ENCODE assay signal across 8 cellular contexts in the genomic region with DNA sequence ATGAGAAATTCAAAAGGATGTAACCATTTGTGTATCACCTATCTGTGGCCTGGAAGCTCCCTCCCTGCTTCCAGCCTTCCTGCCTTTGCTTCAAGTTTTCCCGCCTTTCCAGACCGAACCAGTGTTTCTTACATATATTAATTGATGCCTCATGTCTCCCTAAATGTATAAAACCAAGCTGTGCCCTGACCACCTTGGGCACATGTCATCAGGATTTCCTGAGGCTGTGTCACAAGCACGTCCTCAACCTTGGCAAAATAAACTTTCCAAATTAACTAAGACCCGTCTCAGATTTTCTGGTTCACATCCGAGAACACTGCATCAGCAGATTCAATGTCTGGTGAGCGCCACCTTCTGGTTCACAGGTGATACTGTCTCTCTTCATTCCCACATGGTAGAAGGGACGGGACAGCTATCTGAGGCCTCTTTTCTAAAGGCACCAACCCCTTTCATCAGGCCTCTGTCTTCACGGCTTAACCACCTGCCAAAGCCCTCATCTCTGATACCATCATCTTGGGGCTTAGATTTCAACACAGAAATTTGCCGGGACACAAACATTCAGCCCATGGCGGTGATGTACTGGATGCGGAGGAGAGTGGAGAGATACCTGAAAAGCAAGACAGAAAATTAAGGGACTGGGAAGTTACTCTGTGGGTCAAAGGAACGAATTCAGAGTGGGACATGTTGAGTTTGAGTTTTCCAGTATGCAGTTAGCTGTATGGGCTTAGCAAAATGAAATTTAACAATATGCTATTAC. TPM values are rescaled to one million over a fixed set of nuclear protein-coding genes. Genes with fewer than 3 reads are reported as not detected.
A peak's percentile ranks its signal among the peaks of the same experiment; 100 is the strongest.
DNase-seq lines count a peak whose midpoint lies in the region; ATAC-seq, FAIRE-seq and TF ChIP-seq lines count a peak whose summit lies in the region.

No MANE protein-coding gene starts in this region.

- no peak overlapping the region for H2AFZ ChIP-seq in K562 (ENCODE audit: low read depth, low read length)

- no peaks in the 10 kb centered on the region for H3K9me1 ChIP-seq in K562 (ENCODE audit: control insufficient read depth, insufficient read depth, low read length)

- TF ChIP-seq POLR2A in K562 (conservative IDR thresholded peaks at IDR 0.05) = no peak

- intact Hi-C loops in K562 (cut with micrococcal nuclease) = loop anchor here (1.0 kb wide), 1 partner anchor 32 kb away; no protein-coding TSS in a partner anchor

- no peaks in the 10 kb centered on the region for H4K20me1 ChIP-seq in K562 (replicated peaks; ENCODE audit: control insufficient read depth, insufficient read depth, low read length)

- peak; percentile 80 for TF ChIP-seq CTCF in AG09319 (IDR thresholded peaks at IDR 0.05; ENCODE audit: low read depth, low read length)
- peak; percentile 81 for TF ChIP-seq CTCF in GM13977 (IDR thresholded peaks at IDR 0.05; ENCODE audit: extremely low read depth, insufficient read depth, missing control alignments)
- TF ChIP-seq CTCF in K562 (IDR thresholded peaks at IDR 0.05 in 2 of 3, conservative IDR thresholded peaks at IDR 0.05 in 1 of 3; ENCODE audit: insufficient read depth in 2 of 3, low read depth in 1 of 3, low read length in 3 of 3) = peak; percentile 65 to 75 (median 70)

- FAIRE-seq in K562 (lab: Jason Lieb, UNC) = peak; percentile 70

- H3K27me3 ChIP-seq in SJCRH30 (0 out of 2 replicates have a peak, but pooled peaks cover 3% of the 10 kb centered on the region), K562 (ENCODE audit: control insufficient read depth in 2 of 2, insufficient read depth in 2 of 2, low read length in 2 of 2) (peaks cover 6 to 30% of the 10 kb centered on the region in 2 experiments; a peak in 4 of 5 replicates), iPS DF 6.9 (ENCODE audit: control insufficient read depth, insufficient read depth, low read length) (no peaks in the 10 kb centered on the region)

- H3K4me2 ChIP-seq in K562 (ENCODE audit: insufficient read depth, low read length) = no peak overlapping the region

- no peaks in the 10 kb centered on the region for H3K4me1 ChIP-seq in SJCRH30
- no peaks in the 10 kb centered on the region for H3K4me1 ChIP-seq in K562 (replicated peaks in 1 of 2; ENCODE audit: control insufficient read depth in 2 of 2, insufficient read depth in 2 of 2, low read length in 2 of 2)
- H3K4me1 ChIP-seq in iPS DF 6.9 (ENCODE audit: control insufficient read depth, insufficient read depth, low read length) = no peaks in the 10 kb centered on the region

- peak; percentile 38 for DNase-seq in AG09319 (ENCODE audit: extremely low read depth, low read depth)
- DNase-seq in GM13977 (ENCODE audit: low spot score) = peak; percentile 67
- peak; percentile 11 for DNase-seq in KG1 (lab: John Stamatoyannopoulos, UW)
- DNase-seq in SJCRH30 = peak; percentile 44 to 79
- DNase-seq in K562 (ENCODE audit: extremely low read depth in 1 of 4, low spot score in 3 of 4) = peak; percentile 17 to 66 (median 30)
- peak; percentile 70 for DNase-seq in iPS DF 6.9 (ENCODE audit: low read depth, low spot score)
- peak; percentile 13 to 26 for DNase-seq in stimulated activated CD4-positive, alpha-beta T cell treated with anti-CD3 and anti-CD28 coated beads, Interleukin-12 subunit alpha, Interleukin-12 subunit beta, amount 100 ng/mL, for 24 hours (ENCODE audit: low read depth in 2 of 2)

- H3K9ac ChIP-seq in K562 (ENCODE audit: insufficient read depth in 1 of 2, low read depth in 2 of 2, low read length in 2 of 2) = no peak overlapping the region

- POLR2A ChIA-PET in K562 (lab: Yijun Ruan, JAX) = interaction anchor here (0.8 kb wide), 1 partner anchor 36 kb away, joined by 4 read pairs; no protein-coding TSS in a partner anchor

- in situ Hi-C loops in GM13977 (cut with MboI; ENCODE audit: low pct_unique_long_range_greater_than_20kb, low sequenced_read_pairs, unreplicated experiment) (no loop called here), K562 (cut with MboI) (no loop called here)

- no peak overlapping the region for H3K4me3 ChIP-seq in SJCRH30
- H3K4me3 ChIP-seq in K562 = no peak overlapping the region
- H3K4me3 ChIP-seq in iPS DF 6.9 (ENCODE audit: low read length) = no peak overlapping the region

- no peaks in the 10 kb centered on the region for H3K9me3 ChIP-seq in SJCRH30 (replicated peaks)
- H3K9me3 ChIP-seq in K562 (replicated peaks; ENCODE audit: control insufficient read depth, insufficient read depth, low read depth, low read length) = no peaks in the 10 kb centered on the region
- H3K9me3 ChIP-seq in iPS DF 6.9 (ENCODE audit: control insufficient read depth, insufficient read depth, low read length) = no peaks in the 10 kb centered on the region

- TF ChIP-seq EP300 in K562 (IDR thresholded peaks at IDR 0.05; ENCODE audit: low read length) = no peak

- H3K36me3 ChIP-seq in SJCRH30 = no peaks in the 10 kb centered on the region
- no peaks in the 10 kb centered on the region for H3K36me3 ChIP-seq in K562 (ENCODE audit: control insufficient read depth, insufficient read depth, low read length)
- no peaks in the 10 kb centered on the region for H3K36me3 ChIP-seq in iPS DF 6.9 (ENCODE audit: control insufficient read depth, insufficient read depth, low read length)

- H3K27ac ChIP-seq in SJCRH30 (no peak overlapping the region), K562 (ENCODE audit: extremely low read depth, low read depth, low read length) (no peak overlapping the region), iPS DF 6.9 (ENCODE audit: low read length) (no peak overlapping the region)

- ATAC-seq in K562 = peak; percentile 90
- ATAC-seq in GM18511 (IDR thresholded peaks at IDR 0.05; ENCODE audit: unreplicated experiment) = no peak

- BruUV-seq in K562 (replicated peaks; lab: Mats Ljungman, UMichigan) = no TSS peak

- 25% methylated on average over 12 of the region's 12 CpGs for WGBS in K562 (ENCODE audit: insufficient coverage, low coverage, missing lambda C conversion rate)
- WGBS in iPS DF 6.9 (ENCODE audit: insufficient coverage, insufficient read length) = no CpG with 5 or more reads among the region's 12 CpGs

- TF ChIP-seq RAD21 in K562 (CRISPR knock-in tag; conservative IDR thresholded peaks at IDR 0.05 in 1 of 2, IDR thresholded peaks at IDR 0.05 in 1 of 2) = peak; percentile 27 to 72; a peak in 3 of 4 replicates

- no peaks in the 10 kb centered on the region for H3K79me2 ChIP-seq in K562 (ENCODE audit: control insufficient read depth, insufficient read depth, low read length)

- CTCF ChIA-PET in K562 (lab: Yijun Ruan, JAX; ENCODE audit: low intra/inter-chr PET ratio) = interaction anchor here (1.1 to 1.2 kb wide), 2 partner anchors 32 to 42 kb away, joined by 3 read pairs; no protein-coding TSS in a partner anchor

TF ChIP-seq in K562, 482 proteins besides CTCF, POLR2A, EP300 and RAD21 (continues in another document):
- no peak for TF ChIP-seq BRF2 (IDR thresholded peaks at IDR 0.05; ENCODE audit: borderline replicate concordance, insufficient read depth, insufficient read length)
- TF ChIP-seq MCM3 (IDR thresholded peaks at IDR 0.05) = no peak
- 0 out of 2 replicates have a peak, but pooled peaks have one; percentile 37 for TF ChIP-seq SMC3 (conservative IDR thresholded peaks at IDR 0.05; ENCODE audit: insufficient read depth, low read depth, low read length)

RNA-seq across cellular contexts. Expression of gene PABPC3, which starts 58.7 kb away (rescaled TPM):
- 0.10 and 0.14 TPM in 2 replicates for total RNA-seq in SJCRH30 (2014; rRNA removed; shearing (Covaris generic))
- 0.46 TPM in 1 of 2 replicates, not detected in the other for total RNA-seq in K562 (2011; cell fraction: chromatin; rRNA removed; ENCODE audit: low replicate concordance)
- not detected in 2 replicates for total RNA-seq in K562 (2011; cell fraction: nucleolus; rRNA removed)
- total RNA-seq in K562 (2011; cell fraction: nucleoplasm; rRNA removed) = 0.15 TPM in 1 of 2 replicates, not detected in the other
- total RNA-seq in K562 (2014; rRNA removed) = 0.04 and 0.05 TPM in 2 replicates
- 0.25 and 0.26 TPM in 2 replicates for total RNA-seq in K562 (2014; rRNA removed; fragmentation: Illumina TruSeq; extraction: Trizol)
- total RNA-seq in K562 (2015; rRNA removed; fragmentation: Illumina TruSeq; extraction: Trizol) = 0.07 and 0.08 TPM in 2 replicates
- 0.18 and 0.29 TPM in 2 replicates for total RNA-seq in K562 (2021)
- 0.41 and 0.49 TPM in 2 replicates for polyA plus RNA-seq in K562 (2011; rRNA removed)
- polyA plus RNA-seq in K562 (2011; cell fraction: cytosol; rRNA removed) = 0.10 and 0.13 TPM in 2 replicates
- 0.03 and 0.10 TPM in 2 replicates for polyA plus RNA-seq in K562 (2011; cell fraction: nucleus; rRNA removed)
- polyA plus RNA-seq in K562 (2012) = 0.42 and 0.51 TPM in 2 replicates
- 0.64 and 0.80 TPM in 2 replicates for polyA plus RNA-seq in K562 (2014; fragmentation: Illumina TruSeq; extraction: Trizol)
- under 1 TPM; 0.18 to 0.32 TPM for polyA plus RNA-seq in K562 (2014; fragmentation: Nextera tagmentation; extraction: Ambion mirVana)
- 0.12 and 0.20 TPM in 2 replicates for polyA plus RNA-seq in K562 (2014; rRNA removed)
- 0.49 and 0.63 TPM in 2 replicates for polyA minus RNA-seq in K562 (2011; rRNA and poly(A)+ RNA removed)
- not detected in 2 replicates for polyA minus RNA-seq in K562 (2011; cell fraction: cytosol; rRNA and poly(A)+ RNA removed)
- not detected in 2 replicates for polyA minus RNA-seq in K562 (2011; cell fraction: nucleus; rRNA and poly(A)+ RNA removed)

Comparison
In these comparisons a context has a peak if more than half of its experiments do, and no peak if none do; other contexts are left out.
1. DNase-seq: peak in every context shown above with its lines; median percentile 70 in iPS DF 6.9; 67 in GM13977; 62 in SJCRH30; 38 in AG09319; 30 in K562; 20 in stimulated activated CD4-positive, alpha-beta T cell treated with anti-CD3 and anti-CD28 coated beads, Interleukin-12 subunit alpha, Interleukin-12 subunit beta, amount 100 ng/mL, for 24 hours; 11 in KG1.